Comparison of ENCODE assay signal across 8 cellular contexts in genomic region chr2:26345554-26346453, GRCh38. TPM values are rescaled to one million over a fixed set of nuclear protein-coding genes. Genes with fewer than 3 reads are reported as not detected.
DNase-seq lines count a peak whose midpoint lies in the region; ATAC-seq and TF ChIP-seq lines count a peak whose summit lies in the region.

Gene SELENOI (plus strand): TSS chr2:26346143. CDS start chr2:26346233, 90 bp downstream.

- no peaks in the 10 kb centered on the region for H3K9me3 ChIP-seq in testis

- H3K27me3 Mint-ChIP-seq in activated naive CD8-positive, alpha-beta T cell: no peaks in the 10 kb centered on the region

- H3K4me3 Mint-ChIP-seq in activated naive CD8-positive, alpha-beta T cell: peak within 1 kb of the TSS; percentile 99

- CTCF ChIA-PET in GM10248 (lab: Yijun Ruan, JAX): interaction anchor here (0.9 to 3.5 kb wide), 4 partner anchors 9 to 257 kb away, joined by 3 to 13 read pairs (median 4); no protein-coding TSS in a partner anchor

- peak within 1 kb of the TSS; percentile 59 to 82 for H3K4me3 ChIP-seq in testis

- TF ChIP-seq CTCF in GM10248 (IDR thresholded peaks at IDR 0.05; ENCODE audit: control extremely low read depth, extremely low read depth, low read depth, missing control alignments) (no peak), omental fat pad (IDR thresholded peaks at IDR 0.05) (no peak), testis (IDR thresholded peaks at IDR 0.05) (no peak)

- no peaks in the 10 kb centered on the region for H3K36me3 ChIP-seq in testis (ENCODE audit: low read depth, missing control alignments)

- H3K4me1 Mint-ChIP-seq in activated naive CD8-positive, alpha-beta T cell (ENCODE audit: low read depth): peaks cover 43% of the 10 kb centered on the region

- DNase-seq in GM10248 (ENCODE audit: extremely low spot score) (peak; percentile 98), NCI-H1105 (lab: John Stamatoyannopoulos, UW) (peak; percentile 97), SKM-1 treated with dmso at 0.1 percent for 144 hours (lab: John Stamatoyannopoulos, UW; ENCODE audit: unreplicated experiment) (peak; percentile 97), glomerular visceral epithelial cell (ENCODE audit: extremely low spot score) (peak; percentile 98), omental fat pad (ENCODE audit: low spot score) (peak; percentile 85), testis (peak; percentile 99)

- TF ChIP-seq POLR2A in testis (IDR thresholded peaks at IDR 0.05): peak; percentile 57

- WGBS in testis, 2 donors: 1% methylated on average over 30 to 65 of the region's 80 CpGs

- ATAC-seq in HG02623 (IDR thresholded peaks at IDR 0.05; ENCODE audit: unreplicated experiment) (peak; percentile 90), omental fat pad (ENCODE audit: low FRiP score) (peak; percentile 100)

- POLR2A ChIA-PET in GM10248 (lab: Yijun Ruan, JAX): interaction anchor here (0.5 to 1.0 kb wide), 3 partner anchors 10 to 927 kb away, joined by 3 to 8 read pairs (median 3); no protein-coding TSS in a partner anchor

- no peaks in the 10 kb centered on the region for H3K9me3 Mint-ChIP-seq in activated naive CD8-positive, alpha-beta T cell (ENCODE audit: low read depth)

- peaks cover 9% of the 10 kb centered on the region for H3K4me1 ChIP-seq in testis

- peak within 1 kb of the TSS; percentile 95 for H3K27ac ChIP-seq in testis

- H3K27me3 ChIP-seq in testis: no peaks in the 10 kb centered on the region

- peak within 1 kb of the TSS; percentile 99 for H3K27ac Mint-ChIP-seq in activated naive CD8-positive, alpha-beta T cell

- intact Hi-C loops in testis (cut with DNase I; ENCODE audit: low total_unique reads): no loop called here

- peaks cover 2% of the 10 kb centered on the region for H3K36me3 Mint-ChIP-seq in activated naive CD8-positive, alpha-beta T cell

RNA-seq across cellular contexts. Expression of gene SELENOI, which starts in this region (rescaled TPM):
- total RNA-seq in omental fat pad (10 to 100 TPM in 2 of 4 donors, 1 to 10 TPM in 2; 8.3 to 26.3 (median 14.0) TPM), testis (10 to 100 TPM; 23.8 to 26.7 TPM)
- 8.7 TPM for polyA plus RNA-seq in testis (ENCODE audit: insufficient read depth, low read depth, low replicate concordance)

Comparison
In these comparisons a context has a peak if more than half of its experiments do, and no peak if none do; other contexts are left out.
1. Peak in every context shown above with its lines: DNase-seq, ATAC-seq, H3K4me3 ChIP-seq and H3K27ac ChIP-seq.